23 cellular contexts compared by ENCODE assay signal in the genomic region with DNA sequence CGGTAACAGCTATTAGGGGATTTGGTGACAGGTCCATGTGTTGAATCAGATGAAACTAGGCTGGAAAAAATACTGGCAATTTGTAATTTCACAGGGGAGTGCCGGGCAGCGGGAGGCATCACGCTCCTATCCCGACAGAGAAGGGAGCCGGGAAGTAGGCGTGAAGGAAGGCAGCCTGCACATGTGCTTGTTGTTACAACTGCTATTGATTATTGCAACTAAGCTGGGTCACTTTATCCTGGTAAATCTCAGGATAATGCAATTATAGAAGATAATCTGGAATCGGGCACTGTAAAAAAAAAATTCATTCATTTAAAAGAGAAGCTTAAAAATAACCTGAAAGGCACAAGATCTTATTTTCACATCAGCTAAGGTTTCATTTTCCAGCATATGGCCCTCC.
DNase-seq lines count a peak whose midpoint lies in the region; ATAC-seq and TF ChIP-seq lines count a peak whose summit lies in the region.
"Had no signal": no experiment of that assay in that cellular context is flagged by ENCODE, and none has a peak within 500 bp of the region (broad histone marks: within the 10 kb centered on the region; RNA-seq: fewer than 3 reads in every experiment).

No MANE protein-coding gene starts in this region.

- TF ChIP-seq CTCF in SK-N-SH (IDR thresholded peaks at IDR 0.05) (no peak), RWPE2 (IDR thresholded peaks at IDR 0.05; ENCODE audit: poor library complexity, severe bottlenecking) (no peak), neural progenitor cell (IDR thresholded peaks at IDR 0.05) (no peak), GM23338 (conservative IDR thresholded peaks at IDR 0.05; ENCODE audit: low read depth in 2 of 2) (no peak), GM13977 (IDR thresholded peaks at IDR 0.05; ENCODE audit: extremely low read depth, insufficient read depth, missing control alignments) (no peak)

- H3K4me3 ChIP-seq in SK-N-SH (ENCODE audit: low read depth in 2 of 2, low read length in 1 of 2) (0 out of 4 replicates have a peak overlapping the region, but pooled peaks of 1 of the 2 experiments have one; percentile 10), RWPE2 (ENCODE audit: severe bottlenecking) (no peak overlapping the region), neural progenitor cell (no peak overlapping the region), GM23338 (no peak overlapping the region)
- H3K4me3 ChIP-seq: A549; BLaER1 treated with 17β-estradiol and CSF1 and Interleukin-3, amounts not matched to agents 10 nM and 100 nM; GM23248 had no signal

- peaks cover 0 to 11% of the 10 kb centered on the region in 2 experiments; a peak in 2 of 4 replicates for H3K4me1 ChIP-seq in SK-N-SH (ENCODE audit: control insufficient read depth in 1 of 2, insufficient read depth in 2 of 2, low read depth in 1 of 2, low read length in 1 of 2)
- no peaks in the 10 kb centered on the region for H3K4me1 ChIP-seq in RWPE2 (ENCODE audit: insufficient read depth, poor library complexity, severe bottlenecking)
- peaks cover 54% of the 10 kb centered on the region for H3K4me1 ChIP-seq in neural progenitor cell
- peaks cover 11% of the 10 kb centered on the region for H3K4me1 ChIP-seq in GM23338 (ENCODE audit: insufficient read depth)
- H3K4me1 ChIP-seq: A549, BE2C had no signal

- H3K4me1 Mint-ChIP-seq in neural progenitor cell (peaks cover 38% of the 10 kb centered on the region), GM23338 (peaks cover 45% of the 10 kb centered on the region)
- H3K4me1 Mint-ChIP-seq: CD8-positive, alpha-beta memory T cell had no signal

- H3K36me3 Mint-ChIP-seq in neural progenitor cell (no peaks in the 10 kb centered on the region), GM23338 (ENCODE audit: low read depth) (no peaks in the 10 kb centered on the region)
- H3K36me3 Mint-ChIP-seq: CD14-positive monocyte; CD8-positive, alpha-beta memory T cell had no signal

- peaks cover 48% of the 10 kb centered on the region for H3F3A ChIP-seq in SK-N-SH (replicated peaks; ENCODE audit: insufficient read depth)
- H3F3A ChIP-seq in neural progenitor cell (ENCODE audit: low read depth), result peaks cover 53% of the 10 kb centered on the region
- H3F3A ChIP-seq in GM23338 (replicated peaks; ENCODE audit: low read depth), result no peaks in the 10 kb centered on the region

- H3K79me2 ChIP-seq in SK-N-SH (ENCODE audit: insufficient read depth) (peaks cover 29% of the 10 kb centered on the region), neural progenitor cell (ENCODE audit: low read depth) (no peaks in the 10 kb centered on the region), GM23338 (replicated peaks; ENCODE audit: insufficient read depth) (no peaks in the 10 kb centered on the region)

- DNase-seq in SK-N-SH (no peak), RWPE2 (ENCODE audit: low spot score) (peak; percentile 11), neural progenitor cell (ENCODE audit: low spot score) (peak; percentile 40), GM23338 (ENCODE audit: low spot score) (no peak), GM13977 (ENCODE audit: low spot score) (no peak)
- DNase-seq: 8988T; ACHN; AML-193; BE2C; CD4-positive, alpha-beta T cell; CD8-positive, alpha-beta memory T cell; DMS 273 treated with DMSO at 0.1 percent for 48 hours; DMS79; EL; GDM1; GM23248; H9 had no signal

- H3K27me3 Mint-ChIP-seq in neural progenitor cell (ENCODE audit: insufficient read depth, low read depth) (peaks cover 21% of the 10 kb centered on the region), GM23338 (ENCODE audit: insufficient read depth, low read depth, poor library complexity) (peaks cover 20% of the 10 kb centered on the region)

- no peak for TF ChIP-seq RAD21 in SK-N-SH (IDR thresholded peaks at IDR 0.05; ENCODE audit: low read length)

- TF ChIP-seq EP300 in SK-N-SH (IDR thresholded peaks at IDR 0.05; ENCODE audit: borderline replicate concordance in 1 of 2, low read depth in 1 of 2, low read length in 1 of 2), result no peak

- CTCF ChIA-PET in SK-N-SH (lab: Yijun Ruan, JAX), result interaction anchor here (3.1 kb wide), 1 partner anchor 9 kb away, joined by 11 read pairs; no protein-coding TSS in a partner anchor

- H3K27ac ChIP-seq in SK-N-SH (ENCODE audit: low read depth in 2 of 2, low read length in 1 of 2), result no peak overlapping the region
- H3K27ac ChIP-seq in RWPE2 (ENCODE audit: poor library complexity, severe bottlenecking), result no peak overlapping the region
- peak overlapping the region; percentile 77 for H3K27ac ChIP-seq in neural progenitor cell
- H3K27ac ChIP-seq in GM23338 (ENCODE audit: low read depth), result no peak overlapping the region
- H3K27ac ChIP-seq: A549; BLaER1 treated with 17β-estradiol and CSF1 and Interleukin-3, amounts not matched to agents 10 nM and 100 nM; GM23248 had no signal

- H3K9ac ChIP-seq in SK-N-SH (no peak overlapping the region), neural progenitor cell (no peak overlapping the region)
- H3K9ac ChIP-seq: BLaER1 treated with 17β-estradiol and CSF1 and Interleukin-3, amounts not matched to agents 10 nM and 100 nM; GM23248 had no signal

- no peak for ATAC-seq in SK-N-SH treated with all-trans-retinoic acid at 6 μM for 48 hours
- no peak for ATAC-seq in RWPE2 (ENCODE audit: low read depth)
- no peak for ATAC-seq in GM23338
- no peak for ATAC-seq in GM18858 (IDR thresholded peaks at IDR 0.05; ENCODE audit: unreplicated experiment)
- ATAC-seq: A549, HCT116 had no signal

- H4K20me1 ChIP-seq in SK-N-SH (ENCODE audit: insufficient read depth) (no peaks in the 10 kb centered on the region), neural progenitor cell (ENCODE audit: low read depth) (no peaks in the 10 kb centered on the region), GM23338 (replicated peaks; ENCODE audit: insufficient read depth) (no peaks in the 10 kb centered on the region)

- peak overlapping the region; percentile 86 for H3K4me2 ChIP-seq in SK-N-SH
- peak overlapping the region; percentile 36 for H3K4me2 ChIP-seq in neural progenitor cell
- H3K4me2 ChIP-seq in GM23338, result no peak overlapping the region
- H3K4me2 ChIP-seq: A549; BLaER1 treated with 17β-estradiol and CSF1 and Interleukin-3, amounts not matched to agents 10 nM and 100 nM had no signal

- 24% methylated on average over 8 of the region's 8 CpGs for WGBS in SK-N-SH (ENCODE audit: low lambda C conversion rate)

- no peak overlapping the region for H2AFZ ChIP-seq in SK-N-SH (ENCODE audit: low read depth)
- H2AFZ ChIP-seq in neural progenitor cell (replicated peaks), result no peak overlapping the region
- H2AFZ ChIP-seq in GM23338, result no peak overlapping the region
- H2AFZ ChIP-seq: GM23248 had no signal

- H3K9me3 Mint-ChIP-seq in neural progenitor cell (no peaks in the 10 kb centered on the region), GM23338 (no peaks in the 10 kb centered on the region)
- H3K9me3 Mint-ChIP-seq: CD14-positive monocyte; CD4-positive, alpha-beta T cell; CD8-positive, alpha-beta memory T cell; H9 had no signal

- H3K4me3 Mint-ChIP-seq in neural progenitor cell, result no peak overlapping the region
- H3K4me3 Mint-ChIP-seq in GM23338, result no peak overlapping the region
- H3K4me3 Mint-ChIP-seq: CD4-positive, alpha-beta T cell; CD8-positive, alpha-beta memory T cell; H9 had no signal

- H3K27me3 ChIP-seq in SK-N-SH (ENCODE audit: insufficient read depth) (no peaks in the 10 kb centered on the region), RWPE2 (ENCODE audit: insufficient read depth, poor library complexity, severe bottlenecking) (no peaks in the 10 kb centered on the region), neural progenitor cell (no peaks in the 10 kb centered on the region), GM23338 (ENCODE audit: insufficient read depth) (peaks cover 9% of the 10 kb centered on the region)

- in situ Hi-C loops in GM13977 (cut with MboI; ENCODE audit: low pct_unique_long_range_greater_than_20kb, low sequenced_read_pairs, unreplicated experiment), result no loop called here

- H3K36me3 ChIP-seq in SK-N-SH (replicated peaks in 1 of 2; ENCODE audit: control insufficient read depth in 1 of 2, insufficient read depth in 2 of 2, low read length in 1 of 2) (no peaks in the 10 kb centered on the region), RWPE2 (ENCODE audit: low read depth) (no peaks in the 10 kb centered on the region), neural progenitor cell (no peaks in the 10 kb centered on the region), GM23338 (ENCODE audit: insufficient read depth) (no peaks in the 10 kb centered on the region)
- H3K36me3 ChIP-seq: BE2C; BLaER1 treated with 17β-estradiol and CSF1 and Interleukin-3, amounts not matched to agents 10 nM and 100 nM had no signal

- POLR2A ChIA-PET in SK-N-SH (lab: Yijun Ruan, JAX), result no interaction called here

- no peaks in the 10 kb centered on the region for H3K9me2 ChIP-seq in SK-N-SH
- no peaks in the 10 kb centered on the region for H3K9me2 ChIP-seq in GM23338 (ENCODE audit: insufficient read depth)

- H3K9me3 ChIP-seq in SK-N-SH, result no peaks in the 10 kb centered on the region
- H3K9me3 ChIP-seq in RWPE2 (ENCODE audit: severe bottlenecking), result no peaks in the 10 kb centered on the region
- H3K9me3 ChIP-seq in neural progenitor cell (ENCODE audit: low read depth), result no peaks in the 10 kb centered on the region
- H3K9me3 ChIP-seq: A549; BE2C; BLaER1 treated with 17β-estradiol and CSF1 and Interleukin-3, amounts not matched to agents 10 nM and 100 nM had no signal

- H3K27ac Mint-ChIP-seq in neural progenitor cell (no peak overlapping the region), GM23338 (no peak overlapping the region)
- H3K27ac Mint-ChIP-seq: CD14-positive monocyte; CD4-positive, alpha-beta T cell; CD8-positive, alpha-beta memory T cell had no signal

TF ChIP-seq in SK-N-SH, 30 proteins besides CTCF, POLR2A, EP300 and RAD21 (continues in another document):
- TF ChIP-seq TCF12 (IDR thresholded peaks at IDR 0.05), result peak; percentile 12; the same call in 1 of the 2 replicates

TF ChIP-seq in GM23338, 12 proteins besides CTCF, POLR2A, EP300 and RAD21 (continues in another document):
- TF ChIP-seq EZH2 (IDR thresholded peaks at IDR 0.05; ENCODE audit: low read depth, unreplicated experiment) (no peak), JUNB (IDR thresholded peaks at IDR 0.05; ENCODE audit: unreplicated experiment) (no peak), ZNF114 (CRISPR knock-in tag; IDR thresholded peaks at IDR 0.05) (no peak), POLR2AphosphoS5 (IDR thresholded peaks at IDR 0.05; ENCODE audit: low read depth) (no peak), STAT1 (IDR thresholded peaks at IDR 0.05; ENCODE audit: unreplicated experiment) (no peak)
- TF ChIP-seq, protein P1, sequence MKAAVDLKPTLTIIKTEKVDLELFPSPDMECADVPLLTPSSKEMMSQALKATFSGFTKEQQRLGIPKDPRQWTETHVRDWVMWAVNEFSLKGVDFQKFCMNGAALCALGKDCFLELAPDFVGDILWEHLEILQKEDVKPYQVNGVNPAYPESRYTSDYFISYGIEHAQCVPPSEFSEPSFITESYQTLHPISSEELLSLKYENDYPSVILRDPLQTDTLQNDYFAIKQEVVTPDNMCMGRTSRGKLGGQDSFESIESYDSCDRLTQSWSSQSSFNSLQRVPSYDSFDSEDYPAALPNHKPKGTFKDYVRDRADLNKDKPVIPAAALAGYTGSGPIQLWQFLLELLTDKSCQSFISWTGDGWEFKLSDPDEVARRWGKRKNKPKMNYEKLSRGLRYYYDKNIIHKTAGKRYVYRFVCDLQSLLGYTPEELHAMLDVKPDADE (IDR thresholded peaks at IDR 0.05), result no peak

Comparison
In these comparisons a context has a peak if more than half of its experiments do, and no peak if none do; other contexts are left out.
1. DNase-seq: peak in RWPE2 (single experiment) and neural progenitor cell (single experiment); none in SK-N-SH (single experiment), GM23338 (single experiment) and GM13977 (single experiment).